ENCODE assay signal across 24 cellular contexts in the genomic region with DNA sequence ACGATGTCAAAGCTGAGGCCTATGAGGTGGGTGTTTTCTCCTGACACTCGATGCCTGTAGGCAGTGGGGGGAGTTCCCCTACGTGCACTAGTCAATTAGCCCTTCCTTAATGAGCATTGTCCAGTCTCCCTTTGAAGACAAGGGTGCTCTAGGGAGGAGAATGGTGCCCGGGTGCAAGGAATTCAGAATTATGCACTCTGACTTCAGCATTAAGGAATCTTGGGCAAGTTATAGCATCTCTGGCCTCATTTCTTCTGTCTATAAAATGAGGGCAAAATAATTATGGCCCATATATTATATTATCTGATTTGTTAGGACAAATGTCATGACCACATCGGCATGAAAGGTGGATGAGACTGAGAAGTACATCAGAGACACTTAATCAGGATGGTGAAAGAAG.
"Had no signal": no experiment of that assay in that cellular context is flagged by ENCODE, and none has a peak within 500 bp of the region (broad histone marks: within the 10 kb centered on the region; RNA-seq: fewer than 3 reads in every experiment).

No MANE protein-coding gene starts in this region.

- H3K27ac Mint-ChIP-seq: activated B cell treated with CpG ODN at 0.5 μM for 24 hours; activated CD4-positive, alpha-beta T cell treated with anti-CD3 and anti-CD28 coated beads for 36 hours; activated naive CD4-positive, alpha-beta T cell treated with anti-CD3 and anti-CD28 coated beads, Interleukin-2, amount 50 U/mL, for 72 hours; activated T-cell treated with anti-CD3 and anti-CD28 coated beads, Interleukin-2, amount 50 U/mL, for 24 hours; activated T-helper 17 cell treated with anti-CD3 and anti-CD28 coated beads, Interleukin-2, amount 50 U/mL, for 72 hours; naive thymus-derived CD8-positive, alpha-beta T cell; neural progenitor cell; progenitor cell of endocrine pancreas; stimulated activated naive B cell treated with anti-CD40 and anti-IgM and Interleukin-4, amounts not matched to agents 10 μg/mL and 1 μg/mL and 100 μg/mL, for 72 hours; T-helper 1 cell treated with Interleukin-12 subunit alpha and Interleukin-12 subunit beta and Interleukin-4 antibody, amounts not matched to agents 30 μg/mL and 1 μg/mL, for 36 hours had no signal

- H3K4me3 ChIP-seq: lower lobe of right lung, neural progenitor cell, sigmoid colon, thoracic aorta, upper lobe of right lung had no signal

- H3K9me3 ChIP-seq: lower lobe of right lung, sigmoid colon, thoracic aorta, upper lobe of right lung had no signal

- H3K4me1 ChIP-seq: lower lobe of right lung, neural progenitor cell, sigmoid colon, upper lobe of right lung had no signal

- H3K27ac ChIP-seq: brain microvascular endothelial cell, lower lobe of right lung, neural progenitor cell, sigmoid colon, thoracic aorta, upper lobe of right lung had no signal

- H3K9me3 Mint-ChIP-seq: activated B cell treated with CpG ODN at 0.5 μM for 24 hours; activated T-helper 17 cell treated with anti-CD3 and anti-CD28 coated beads, Interleukin-2, amount 50 U/mL, for 72 hours; central memory CD8-positive, alpha-beta T cell; neural progenitor cell; T-helper 1 cell treated with Interleukin-12 subunit alpha and Interleukin-12 subunit beta and Interleukin-4 antibody, amounts not matched to agents 30 μg/mL and 1 μg/mL, for 36 hours had no signal

- H3K36me3 Mint-ChIP-seq: activated naive CD4-positive, alpha-beta T cell treated with anti-CD3 and anti-CD28 coated beads, Interleukin-2, amount 50 U/mL, for 72 hours; naive thymus-derived CD8-positive, alpha-beta T cell; neural progenitor cell; stimulated activated naive B cell treated with anti-CD40 and anti-IgM and Interleukin-4, amounts not matched to agents 10 μg/mL and 1 μg/mL and 100 μg/mL, for 72 hours had no signal

- ATAC-seq: activated CD4-positive, alpha-beta T cell treated with anti-CD3 and anti-CD28 coated beads for 36 hours; activated naive CD4-positive, alpha-beta T cell treated with anti-CD3 and anti-CD28 coated beads, Interleukin-2, amount 50 U/mL, for 72 hours; activated T-helper 17 cell treated with anti-CD3 and anti-CD28 coated beads, Interleukin-2, amount 50 U/mL, for 72 hours; lower lobe of right lung; naive thymus-derived CD8-positive, alpha-beta T cell; stimulated activated naive B cell treated with anti-CD40 and anti-IgM and Interleukin-4, amounts not matched to agents 10 μg/mL and 1 μg/mL and 100 μg/mL, for 72 hours had no signal

- H3K4me1 Mint-ChIP-seq: activated B cell treated with CpG ODN at 0.5 μM for 24 hours; activated CD4-positive, alpha-beta T cell treated with anti-CD3 and anti-CD28 coated beads for 36 hours; activated T-helper 17 cell treated with anti-CD3 and anti-CD28 coated beads, Interleukin-2, amount 50 U/mL, for 72 hours; central memory CD8-positive, alpha-beta T cell; naive thymus-derived CD8-positive, alpha-beta T cell; neural progenitor cell; stimulated activated naive B cell treated with anti-CD40 and anti-IgM and Interleukin-4, amounts not matched to agents 10 μg/mL and 1 μg/mL and 100 μg/mL, for 72 hours had no signal

- H3K4me2 ChIP-seq: neural progenitor cell had no signal

- H3K36me3 ChIP-seq: brain microvascular endothelial cell, lower lobe of right lung, neural progenitor cell, sigmoid colon, thoracic aorta, upper lobe of right lung had no signal

- H2AFZ ChIP-seq: neural progenitor cell had no signal

- H3K4me3 Mint-ChIP-seq: activated B cell treated with CpG ODN at 0.5 μM for 24 hours; activated CD4-positive, alpha-beta T cell treated with anti-CD3 and anti-CD28 coated beads for 36 hours; activated T-cell treated with anti-CD3 and anti-CD28 coated beads, Interleukin-2, amount 50 U/mL, for 24 hours; activated T-helper 17 cell treated with anti-CD3 and anti-CD28 coated beads, Interleukin-2, amount 50 U/mL, for 72 hours; central memory CD8-positive, alpha-beta T cell; naive thymus-derived CD8-positive, alpha-beta T cell; neural progenitor cell; stimulated activated naive B cell treated with anti-CD40 and anti-IgM and Interleukin-4, amounts not matched to agents 10 μg/mL and 1 μg/mL and 100 μg/mL, for 72 hours; T-helper 1 cell treated with Interleukin-12 subunit alpha and Interleukin-12 subunit beta and Interleukin-4 antibody, amounts not matched to agents 30 μg/mL and 1 μg/mL, for 36 hours had no signal

- DNase-seq: activated B cell treated with CpG ODN at 0.5 μM for 24 hours; activated CD4-positive, alpha-beta T cell treated with anti-CD3 and anti-CD28 coated beads for 36 hours; activated CD4-positive, alpha-beta T cell treated with anti-CD3 and anti-CD28 coated beads, Interleukin-2, amount 50 U/mL, for 4 hours; activated CD8-positive, alpha-beta memory T cell treated with anti-CD3 and anti-CD28 coated beads for 24 hours; activated CD8-positive, alpha-beta memory T cell treated with anti-CD3 and anti-CD28 coated beads, Interleukin-2, amount 50 U/mL, for 4 hours; activated T-cell treated with anti-CD3 and anti-CD28 coated beads, Interleukin-2, amount 50 U/mL, for 24 hours; aorta; brain microvascular endothelial cell; lower lobe of right lung; naive thymus-derived CD8-positive, alpha-beta T cell; retina; sigmoid colon; stimulated activated CD4-positive, alpha-beta T cell treated with anti-CD3 and anti-CD28 coated beads, Interleukin-2, amount 100 ng/mL, for 48 hours; stimulated activated CD8-positive, alpha-beta memory T cell treated with anti-CD3 and anti-CD28 coated beads, Interleukin-4, amount 100 ng/mL, for 48 hours; stimulated activated naive B cell treated with anti-CD40 and anti-IgM and Interleukin-4, amounts not matched to agents 10 μg/mL and 1 μg/mL and 100 μg/mL, for 72 hours; T1000; upper lobe of right lung had no signal

- H3K9ac ChIP-seq: neural progenitor cell had no signal

- H3K27me3 ChIP-seq: brain microvascular endothelial cell, neural progenitor cell, sigmoid colon, upper lobe of right lung had no signal
